27 cellular contexts compared by ENCODE assay signal in genomic region chr14:76193696-76194095, GRCh38. TPM values are rescaled to one million over a fixed set of nuclear protein-coding genes. Genes with fewer than 3 reads are reported as not detected.
DNase-seq lines count a peak whose midpoint lies in the region; ATAC-seq and TF ChIP-seq lines count a peak whose summit lies in the region.
"Had no signal": no experiment of that assay in that cellular context is flagged by ENCODE, and none has a peak within 500 bp of the region (broad histone marks: within the 10 kb centered on the region; RNA-seq: fewer than 3 reads in every experiment).

No MANE protein-coding gene starts in this region.

- no peaks in the 10 kb centered on the region for H3K27me3 Mint-ChIP-seq in activated naive CD4-positive, alpha-beta T cell treated with anti-CD3 and anti-CD28 coated beads, Interleukin-2, amount 10 ng/mL, durations not matched to agents 7 days and 5 days
- H3K27me3 Mint-ChIP-seq: activated naive CD8-positive, alpha-beta T cell treated with anti-CD3 and anti-CD28 coated beads, Interleukin-2, amount 10 ng/mL, durations not matched to agents 7 days and 5 days; activated T-cell treated with anti-CD3 and anti-CD28 coated beads, Interleukin-2, amount 50 U/mL, for 24 hours; effector memory CD8-positive, alpha-beta T cell; type B pancreatic cell had no signal

- no peak for TF ChIP-seq CTCF in GM12865 (IDR thresholded peaks at IDR 0.05; ENCODE audit: insufficient read depth, low read depth, low read length, missing control alignments)
- no peak for TF ChIP-seq CTCF in transverse colon (IDR thresholded peaks at IDR 0.05)

- no peak overlapping the region for H3K4me3 Mint-ChIP-seq in activated naive CD4-positive, alpha-beta T cell treated with anti-CD3 and anti-CD28 coated beads, Interleukin-2, amount 10 ng/mL, durations not matched to agents 7 days and 5 days
- H3K4me3 Mint-ChIP-seq: activated naive CD8-positive, alpha-beta T cell treated with anti-CD3 and anti-CD28 coated beads, Interleukin-2, amount 10 ng/mL, durations not matched to agents 7 days and 5 days; activated T-cell treated with anti-CD3 and anti-CD28 coated beads, Interleukin-2, amount 50 U/mL, for 24 hours; effector memory CD8-positive, alpha-beta T cell; natural killer cell; type B pancreatic cell had no signal

- H3K4me1 Mint-ChIP-seq in activated naive CD4-positive, alpha-beta T cell treated with anti-CD3 and anti-CD28 coated beads, Interleukin-2, amount 10 ng/mL, durations not matched to agents 7 days and 5 days, result no peaks in the 10 kb centered on the region

- in situ Hi-C loops in transverse colon (cut with MboI; ENCODE audit: low pct_ligation_motif_present in 1 of 4, low pct_unique_long_range_greater_than_20kb in 1 of 4, low sequenced_read_pairs in 3 of 4), result no loop called here

- intact Hi-C loops in transverse colon (cut with DNase I; ENCODE audit: low total_unique reads), result no loop called here

- H3K9me2 ChIP-seq in Karpas-422 (replicated peaks; ENCODE audit: insufficient read depth, low read length), result no peaks in the 10 kb centered on the region

- ATAC-seq in GM21390 (IDR thresholded peaks at IDR 0.05; ENCODE audit: unreplicated experiment), result no peak
- ATAC-seq: effector memory CD8-positive, alpha-beta T cell; left ventricle myocardium superior; natural killer cell had no signal

- WGBS in transverse colon (ENCODE audit: low coverage in 1 of 2), 2 donors, result 70 to 83% methylated on average over 1 of the region's 1 CpG

- H4K20me1 ChIP-seq in Karpas-422 (ENCODE audit: insufficient read depth, low read depth, low read length), result no peaks in the 10 kb centered on the region

- peaks cover 39% of the 10 kb centered on the region for H3K79me2 ChIP-seq in Karpas-422 (ENCODE audit: low read length)

- H3K36me3 ChIP-seq in Karpas-422 (ENCODE audit: insufficient read depth, low read length) (peaks cover 69% of the 10 kb centered on the region), transverse colon (peaks cover 0 to 61% (median 10%) of the 10 kb centered on the region in 4 donors)

- H3K36me3 Mint-ChIP-seq in activated naive CD4-positive, alpha-beta T cell treated with anti-CD3 and anti-CD28 coated beads, Interleukin-2, amount 10 ng/mL, durations not matched to agents 7 days and 5 days, result peaks cover 40% of the 10 kb centered on the region

- TF ChIP-seq EP300 in transverse colon (IDR thresholded peaks at IDR 0.05; ENCODE audit: low read depth), result no peak

- no peaks in the 10 kb centered on the region for H3K9me3 Mint-ChIP-seq in activated naive CD4-positive, alpha-beta T cell treated with anti-CD3 and anti-CD28 coated beads, Interleukin-2, amount 10 ng/mL, durations not matched to agents 7 days and 5 days
- H3K9me3 Mint-ChIP-seq: activated naive CD8-positive, alpha-beta T cell treated with anti-CD3 and anti-CD28 coated beads, Interleukin-2, amount 10 ng/mL, durations not matched to agents 7 days and 5 days; activated T-cell treated with anti-CD3 and anti-CD28 coated beads, Interleukin-2, amount 50 U/mL, for 24 hours; effector memory CD8-positive, alpha-beta T cell; natural killer cell; type B pancreatic cell had no signal

- H3K27ac ChIP-seq in Karpas-422 (ENCODE audit: low read length) (peak overlapping the region; percentile 75), transverse colon (no peak overlapping the region)
- H3K27ac ChIP-seq: ascending aorta, SJCRH30 had no signal

- H3K4me2 ChIP-seq in Karpas-422 (ENCODE audit: low read depth, low read length, poor library complexity, severe bottlenecking), result peak overlapping the region; percentile 57

- H3K27me3 ChIP-seq in Karpas-422 (ENCODE audit: low read length) (no peaks in the 10 kb centered on the region), transverse colon (no peaks in the 10 kb centered on the region)
- H3K27me3 ChIP-seq: ascending aorta, SJCRH30 had no signal

- H3K27ac Mint-ChIP-seq in activated naive CD4-positive, alpha-beta T cell treated with anti-CD3 and anti-CD28 coated beads, Interleukin-2, amount 10 ng/mL, durations not matched to agents 7 days and 5 days, result no peak overlapping the region
- H3K27ac Mint-ChIP-seq: activated naive CD8-positive, alpha-beta T cell treated with anti-CD3 and anti-CD28 coated beads, Interleukin-2, amount 10 ng/mL, durations not matched to agents 7 days and 5 days; activated T-cell treated with anti-CD3 and anti-CD28 coated beads, Interleukin-2, amount 50 U/mL, for 24 hours; effector memory CD8-positive, alpha-beta T cell; natural killer cell; type B pancreatic cell had no signal

- H3K4me1 ChIP-seq in Karpas-422 (ENCODE audit: low read length) (peaks cover 43% of the 10 kb centered on the region), transverse colon (no peaks in the 10 kb centered on the region)
- H3K4me1 ChIP-seq: ascending aorta, Caco-2, SJCRH30 had no signal

- TF ChIP-seq POLR2A in transverse colon (IDR thresholded peaks at IDR 0.05), result no peak

- H3K4me3 ChIP-seq in GM12865 (ENCODE audit: low read depth, low read length) (no peak overlapping the region), Karpas-422 (ENCODE audit: low read length) (no peak overlapping the region), transverse colon (no peak overlapping the region)
- H3K4me3 ChIP-seq: ascending aorta, HAP-1, SJCRH30 had no signal

- no peak overlapping the region for H2AFZ ChIP-seq in Karpas-422 (ENCODE audit: low read length)

- DNase-seq in GM12865 (ENCODE audit: low read depth) (peak; percentile 28), Karpas-422 (no peak), dermis blood vessel endothelial cell (peak; percentile 3), non-pigmented ciliary epithelial cell (ENCODE audit: low read depth) (peak; percentile 22), transverse colon (no peak)
- DNase-seq in activated naive CD4-positive, alpha-beta T cell treated with anti-CD3 and anti-CD28 coated beads, Interleukin-2, amount 10 ng/mL, durations not matched to agents 7 days and 5 days, result no peak
- DNase-seq: activated CD4-positive, alpha-beta T cell treated with anti-CD3 and anti-CD28 coated beads, Interleukin-2, amount 50 U/mL, for 1 hour; activated gamma-delta T cell; activated naive CD8-positive, alpha-beta T cell treated with anti-CD3 and anti-CD28 coated beads, Interleukin-2, amount 10 ng/mL, durations not matched to agents 7 days and 5 days; activated T-cell treated with anti-CD3 and anti-CD28 coated beads, Interleukin-2, amount 50 U/mL, for 24 hours; C1 segment of cervical spinal cord; Caco-2; caudate nucleus; cortex of kidney; effector memory CD8-positive, alpha-beta T cell; left ventricle myocardium superior; natural killer cell; NCI-H1694; NCI-H82; SJCRH30; stimulated activated CD4-positive, alpha-beta T cell treated with anti-CD3 and anti-CD28 coated beads, Interleukin-15, amount 100 ng/mL, for 24 hours; stimulated activated CD4-positive, alpha-beta T cell treated with anti-CD3 and anti-CD28 coated beads, Interleukin-4, amount 100 ng/mL, for 4 hours; T1000 had no signal

- CTCF ChIA-PET in activated naive CD4-positive, alpha-beta T cell treated with anti-CD3 and anti-CD28 coated beads, Interleukin-2, amount 10 ng/mL, durations not matched to agents 7 days and 5 days (lab: Charles Lee), result interaction anchor here (0.7 to 1.1 kb wide), 2 partner anchors 8 kb away, joined by 3 read pairs; no protein-coding TSS in a partner anchor

- H3K9me3 ChIP-seq in Karpas-422 (ENCODE audit: low read length) (no peaks in the 10 kb centered on the region), transverse colon (no peaks in the 10 kb centered on the region)
- H3K9me3 ChIP-seq: ascending aorta, Caco-2, HAP-1, SJCRH30 had no signal

- no peak overlapping the region for H3K9ac ChIP-seq in Karpas-422 (ENCODE audit: low read length)

RNA-seq across cellular contexts. Expression of gene GPATCH2L, which starts 42.0 kb away (rescaled TPM):
- total RNA-seq in Karpas-422 (2014; rRNA removed; shearing (Covaris generic); ENCODE audit: low replicate concordance), result 71.8 TPM in 2 replicates
- 46.3 and 66.5 TPM in 2 replicates for total RNA-seq in dermis blood vessel endothelial cell
- total RNA-seq in transverse colon, result 100 to 1,000 TPM in 1 of 4 donors, 10 to 100 TPM in 3; 42.3 to 180 (median 60.9) TPM

Comparison
In these comparisons a context has a peak if more than half of its experiments do, and no peak if none do; other contexts are left out.
1. DNase-seq: peak in GM12865 (single experiment), dermis blood vessel endothelial cell (single experiment) and non-pigmented ciliary epithelial cell (single experiment); none in Karpas-422 (single experiment), transverse colon (single experiment) and activated naive CD4-positive, alpha-beta T cell treated with anti-CD3 and anti-CD28 coated beads, Interleukin-2, amount 10 ng/mL, durations not matched to agents 7 days and 5 days (single experiment).